16 cellular contexts compared by ENCODE assay signal in genomic region chrX:154441984-154442707, GRCh38. TPM values are rescaled to one million over a fixed set of nuclear protein-coding genes. Genes with fewer than 3 reads are reported as not detected.
DNase-seq lines count a peak whose midpoint lies in the region; ATAC-seq and TF ChIP-seq lines count a peak whose summit lies in the region.
"Had no signal": no experiment of that assay in that cellular context is flagged by ENCODE, and none has a peak within 500 bp of the region (broad histone marks: within the 10 kb centered on the region; RNA-seq: fewer than 3 reads in every experiment).

No MANE protein-coding gene starts in this region.

- ATAC-seq in CD4-positive, alpha-beta T cell (ENCODE audit: poor library complexity): no peak
- ATAC-seq in foreskin keratinocyte: peak; percentile 85
- ATAC-seq in GM21528 (IDR thresholded peaks at IDR 0.05; ENCODE audit: low FRiP score, unreplicated experiment): no peak
- ATAC-seq: heart left ventricle, upper lobe of right lung had no signal

- H3K27ac Mint-ChIP-seq in CD4-positive, alpha-beta T cell: peak overlapping the region; percentile 73

- H3K4me3 Mint-ChIP-seq in CD4-positive, alpha-beta T cell: peak overlapping the region; percentile 58

- H3K27me3 Mint-ChIP-seq in CD4-positive, alpha-beta T cell: no peaks in the 10 kb centered on the region

- no peak overlapping the region for H3K27ac ChIP-seq in CD4-positive, alpha-beta T cell (ENCODE audit: low read depth, low read length)
- H3K27ac ChIP-seq in RWPE1 (peak overlapping the region; percentile 85), foreskin keratinocyte (no peak overlapping the region)
- H3K27ac ChIP-seq: SK-N-MC, upper lobe of right lung had no signal

- no peaks in the 10 kb centered on the region for H3K27me3 ChIP-seq in CD4-positive, alpha-beta T cell (ENCODE audit: control insufficient read depth, insufficient read depth, low read length)
- H3K27me3 ChIP-seq in foreskin keratinocyte: no peaks in the 10 kb centered on the region
- H3K27me3 ChIP-seq: heart left ventricle, upper lobe of right lung had no signal

- no peak for DNase-seq in CD4-positive, alpha-beta T cell
- DNase-seq in RWPE1 (ENCODE audit: low spot score) (peak; percentile 72), foreskin keratinocyte (peak in 1 of 2 donors; percentile 45), Kasumi-1 (lab: John Stamatoyannopoulos, UW) (no peak), NCI-H146 (lab: John Stamatoyannopoulos, UW) (no peak)
- DNase-seq: activated effector memory CD4-positive, alpha-beta T cell treated with anti-CD3 and anti-CD28 coated beads, Interleukin-2, amount 50 U/mL, for 16 hours; anterior cingulate cortex; heart left ventricle; islet precursor cell; midbrain; NCI-H1930; NCI-H524; stimulated activated naive CD4-positive, alpha-beta T cell; upper lobe of right lung had no signal

- POLR2A ChIA-PET in CD4-positive, alpha-beta T cell (lab: Charles Lee): interaction anchor here (0.6 to 1.8 kb wide), 5 partner anchors 13 to 62 kb away, joined by 3 to 10 read pairs (median 6); partner anchors contain the start of genes ATP6AP1, PLXNA3 and RPL10
- POLR2A ChIA-PET in RWPE1 (lab: Yijun Ruan, JAX; ENCODE audit: low non-redundant PET): interaction anchor here (0.6 to 0.7 kb wide), 2 partner anchors 42 to 46 kb away, joined by 3 read pairs; no protein-coding TSS in a partner anchor

- no peaks in the 10 kb centered on the region for H3K9me3 ChIP-seq in CD4-positive, alpha-beta T cell (ENCODE audit: control insufficient read depth, low read length)
- H3K9me3 ChIP-seq: heart left ventricle, upper lobe of right lung had no signal

- no peak for TF ChIP-seq CTCF in CD4-positive, alpha-beta T cell (IDR thresholded peaks at IDR 0.05)
- TF ChIP-seq CTCF in RWPE1 (conservative IDR thresholded peaks at IDR 0.05; ENCODE audit: low read depth): no peak
- no peak for TF ChIP-seq CTCF in foreskin keratinocyte (conservative IDR thresholded peaks at IDR 0.05)

- peaks cover 22% of the 10 kb centered on the region for H3K36me3 Mint-ChIP-seq in CD4-positive, alpha-beta T cell (ENCODE audit: low read depth)

- intact Hi-C loops in CD4-positive, alpha-beta T cell (cut with DNase I, micrococcal nuclease): no loop called here

- CTCF ChIA-PET in CD4-positive, alpha-beta T cell (lab: Charles Lee): no interaction called here
- CTCF ChIA-PET in RWPE1 (lab: Yijun Ruan, JAX): no interaction called here

- H3K9me3 Mint-ChIP-seq in CD4-positive, alpha-beta T cell: no peaks in the 10 kb centered on the region

- H3K4me1 Mint-ChIP-seq in CD4-positive, alpha-beta T cell (ENCODE audit: low read depth): peaks cover 8% of the 10 kb centered on the region

- H3K4me1 ChIP-seq in foreskin keratinocyte: no peaks in the 10 kb centered on the region

RNA-seq across cellular contexts. Expression of gene FAM50A, which starts 1.8 kb away (rescaled TPM):
- total RNA-seq in CD4-positive, alpha-beta T cell: 10 to 100 TPM; 42.3 to 49.4 TPM
- 42.2 and 45.8 TPM in 2 replicates for total RNA-seq in foreskin keratinocyte
- polyA plus RNA-seq in foreskin keratinocyte: 58.6 and 62.8 TPM in 2 replicates

RNA-seq across cellular contexts. Expression of gene GDI1, which starts 5.2 kb away (rescaled TPM):
- total RNA-seq in CD4-positive, alpha-beta T cell: 100 to 1,000 TPM; 144 to 145 TPM
- total RNA-seq in foreskin keratinocyte: 56.3 and 56.8 TPM in 2 replicates
- polyA plus RNA-seq in foreskin keratinocyte: 59.0 and 60.1 TPM in 2 replicates

RNA-seq across cellular contexts. Expression of gene ATP6AP1, which starts 13.7 kb away (rescaled TPM):
- total RNA-seq in CD4-positive, alpha-beta T cell: 10 to 100 TPM; 31.4 to 40.8 TPM
- 44.3 and 51.0 TPM in 2 replicates for total RNA-seq in foreskin keratinocyte
- polyA plus RNA-seq in foreskin keratinocyte: 64.2 and 67.0 TPM in 2 replicates

RNA-seq across cellular contexts. Expression of gene PLXNA3, which starts 15.9 kb away (rescaled TPM):
- 10 to 100 TPM; 35.1 to 38.1 TPM for total RNA-seq in CD4-positive, alpha-beta T cell
- total RNA-seq in foreskin keratinocyte: 14.4 and 16.0 TPM in 2 replicates
- polyA plus RNA-seq in foreskin keratinocyte: 10.1 and 11.9 TPM in 2 replicates

RNA-seq across cellular contexts. Expression of gene TAFAZZIN, which starts 30.8 kb away (rescaled TPM):
- 10 to 100 TPM; 72.8 to 78.5 TPM for total RNA-seq in CD4-positive, alpha-beta T cell
- total RNA-seq in foreskin keratinocyte: 26.5 and 31.9 TPM in 2 replicates
- 36.2 and 36.4 TPM in 2 replicates for polyA plus RNA-seq in foreskin keratinocyte
